In genomic region chr2:62475172-62476011, GRCh38 we compare ENCODE assay signal across 9 cellular contexts. TPM values are rescaled to one million over a fixed set of nuclear protein-coding genes. Genes with fewer than 3 reads are reported as not detected.
DNase-seq lines count a peak whose midpoint lies in the region; ATAC-seq and TF ChIP-seq lines count a peak whose summit lies in the region.
"Had no signal": no experiment of that assay in that cellular context is flagged by ENCODE, and none has a peak within 500 bp of the region (broad histone marks: within the 10 kb centered on the region; RNA-seq: fewer than 3 reads in every experiment).

No MANE protein-coding gene starts in this region.

- H3K27ac Mint-ChIP-seq in MCF 10A (ENCODE audit: low read depth, unreplicated experiment) (no peak overlapping the region), type B pancreatic cell (peak overlapping the region; percentile 48)

- H3K4me3 Mint-ChIP-seq in MCF 10A (ENCODE audit: unreplicated experiment), result no peak overlapping the region
- H3K4me3 Mint-ChIP-seq in type B pancreatic cell, result peak overlapping the region; percentile 4

- H3K27ac ChIP-seq in breast epithelium, result peak overlapping the region; percentile 11 to 79
- H3K27ac ChIP-seq: KMS-11 had no signal

- H3K27me3 ChIP-seq in breast epithelium, result no peaks in the 10 kb centered on the region

- H3K36me3 ChIP-seq in breast epithelium (no peaks in the 10 kb centered on the region), mucosa of descending colon (ENCODE audit: low read depth) (no peaks in the 10 kb centered on the region)

- H3K36me3 Mint-ChIP-seq in MCF 10A (ENCODE audit: insufficient read depth, unreplicated experiment) (no peaks in the 10 kb centered on the region), type B pancreatic cell (no peaks in the 10 kb centered on the region)

- ATAC-seq in mucosa of descending colon, result peak; percentile 9
- ATAC-seq in GM21390 (IDR thresholded peaks at IDR 0.05; ENCODE audit: unreplicated experiment), result no peak

- H3K4me3 ChIP-seq in breast epithelium, result peak overlapping the region; percentile 8 to 54 (median 35)
- H3K4me3 ChIP-seq in mucosa of descending colon, result no peak overlapping the region

- no peak for TF ChIP-seq POLR2A in breast epithelium (IDR thresholded peaks at IDR 0.05)

- CTCF ChIA-PET in MCF 10A (lab: Yijun Ruan, JAX), result interaction anchor here (0.6 to 3.4 kb wide), 3 partner anchors 18 to 1414 kb away, joined by 3 to 15 read pairs (median 5); no protein-coding TSS in a partner anchor

- H3K9me3 Mint-ChIP-seq in MCF 10A (ENCODE audit: unreplicated experiment) (no peaks in the 10 kb centered on the region), type B pancreatic cell (no peaks in the 10 kb centered on the region)

- H3K9me3 ChIP-seq in breast epithelium (no peaks in the 10 kb centered on the region), mucosa of descending colon (no peaks in the 10 kb centered on the region)

- H3K4me1 ChIP-seq in breast epithelium (peaks cover 5 to 7% of the 10 kb centered on the region in 2 donors), mucosa of descending colon (ENCODE audit: low read depth) (peaks cover 3% of the 10 kb centered on the region)

- H3K4me1 Mint-ChIP-seq in MCF 10A (ENCODE audit: insufficient read depth, unreplicated experiment) (peaks cover 7% of the 10 kb centered on the region), type B pancreatic cell (ENCODE audit: unreplicated experiment) (peaks cover 31% of the 10 kb centered on the region)

- BruUV-seq in MCF 10A (replicated peaks; lab: Mats Ljungman, UMichigan), result no TSS peak

- intact Hi-C loops in breast epithelium (cut with DNase I; ENCODE audit: low total_unique reads) (no loop called here), MCF 10A (cut with micrococcal nuclease) (no loop called here), mucosa of descending colon (cut with DNase I, micrococcal nuclease) (no loop called here)

- DNase-seq in breast epithelium (ENCODE audit: low spot score in 2 of 2), result no peak
- no peak for DNase-seq in MCF 10A (ENCODE audit: unreplicated experiment)
- DNase-seq in cerebellum (ENCODE audit: low spot score), result peak; percentile 71
- DNase-seq in mucosa of descending colon, result no peak
- DNase-seq in type B pancreatic cell (ENCODE audit: extremely low spot score, unreplicated experiment), result no peak
- DNase-seq in stimulated activated CD4-positive, alpha-beta T cell treated with anti-CD3 and anti-CD28 coated beads, Interleukin-2, amount 100 ng/mL, for 48 hours, result no peak
- DNase-seq in stimulated activated CD4-positive, alpha-beta T cell treated with anti-CD3 and anti-CD28 coated beads, Interleukin-12 subunit alpha, Interleukin-12 subunit beta, amount 100 ng/mL, for 4 hours, result no peak

- TF ChIP-seq CTCF in breast epithelium (IDR thresholded peaks at IDR 0.05) (no peak), MCF 10A (IDR thresholded peaks at IDR 0.05; ENCODE audit: unreplicated experiment) (no peak), mucosa of descending colon (IDR thresholded peaks at IDR 0.05) (no peak), type B pancreatic cell (conservative IDR thresholded peaks at IDR 0.05) (no peak)

- H3K27me3 Mint-ChIP-seq in MCF 10A (ENCODE audit: insufficient read depth, unreplicated experiment) (no peaks in the 10 kb centered on the region), type B pancreatic cell (peaks cover 3% of the 10 kb centered on the region)

- POLR2A ChIA-PET in MCF 10A (lab: Yijun Ruan, JAX), result interaction anchor here (0.7 to 2.1 kb wide), 4 partner anchors 13 to 1509 kb away, joined by 3 to 7 read pairs (median 4); partner anchors contain the start of gene TMEM17

RNA-seq across cellular contexts. Expression of gene TMEM17, which starts 30.6 kb away (rescaled TPM):
- total RNA-seq in breast epithelium (1 to 10 TPM in 2 of 3 donors, under 1 TPM in 1; 0.33 to 3.4 (median 2.3) TPM), MCF 10A (2022) (2.6 and 3.1 TPM in 2 replicates), cerebellum (2.6 TPM), mucosa of descending colon (1 to 10 TPM in 1 of 3 donors, under 1 TPM in 2; 0.61 to 1.2 (median 0.70) TPM), type B pancreatic cell (ENCODE audit: low replicate concordance) (1.9 and 4.2 TPM in 2 replicates)
